In genomic region chr9:136528716-136529341, GRCh38 we compare ENCODE assay signal across 18 cellular contexts. TPM values are rescaled to one million over a fixed set of nuclear protein-coding genes. Genes with fewer than 3 reads are reported as not detected.
DNase-seq lines count a peak whose midpoint lies in the region; ATAC-seq, FAIRE-seq and TF ChIP-seq lines count a peak whose summit lies in the region.
"Had no signal": no experiment of that assay in that cellular context is flagged by ENCODE, and none has a peak within 500 bp of the region (broad histone marks: within the 10 kb centered on the region; RNA-seq: fewer than 3 reads in every experiment).

No MANE protein-coding gene starts in this region.

- no peak overlapping the region for H2BK20ac ChIP-seq in H1 (ENCODE audit: low read length)

- H2BK5ac ChIP-seq in H1 (ENCODE audit: low read depth, low read length), result no peak overlapping the region

- RAD21 ChIA-PET in HCT116 (lab: Charles Lee; ENCODE audit: low non-redundant PET in 1 of 2, low total read pairs in 2 of 2, uncharacterized antibody in 2 of 2, unreplicated experiment in 2 of 2), result no interaction called here

- H2BK120ac ChIP-seq in H1 (replicated peaks; ENCODE audit: low read depth, low read length), result no peak overlapping the region

- TF ChIP-seq RAD21 in HCT116 (IDR thresholded peaks at IDR 0.05; ENCODE audit: low read depth) (no peak), H1 (IDR thresholded peaks at IDR 0.05 in 1 of 2, conservative IDR thresholded peaks at IDR 0.05 in 1 of 2; ENCODE audit: low read depth in 2 of 2, low read length in 2 of 2) (no peak)

- H3K27me3 ChIP-seq in BLaER1 (no peaks in the 10 kb centered on the region), HCT116 (ENCODE audit: insufficient read depth, low read length) (no peaks in the 10 kb centered on the region), H1 (replicated peaks in 1 of 4; ENCODE audit: control insufficient read depth in 3 of 4, extremely low read depth in 1 of 4, insufficient read depth in 3 of 4, low read length in 3 of 4) (no peaks in the 10 kb centered on the region), psoas muscle (ENCODE audit: insufficient read depth in 3 of 3, low read length in 2 of 3) (peaks cover 0 to 3% (median 0%) of the 10 kb centered on the region in 3 donors)
- H3K27me3 ChIP-seq: adrenal gland, ovary had no signal

- H3K4me1 ChIP-seq in BLaER1, result peaks cover 100% of the 10 kb centered on the region
- H3K4me1 ChIP-seq in HCT116 (ENCODE audit: control insufficient read depth in 1 of 2, insufficient read depth in 2 of 2, low read length in 2 of 2), result peaks cover 39 to 63% of the 10 kb centered on the region in 2 experiments
- peaks cover 0 to 24% (median 14%) of the 10 kb centered on the region in 4 experiments; a peak in 5 of 7 replicates for H3K4me1 ChIP-seq in H1 (replicated peaks in 1 of 4; ENCODE audit: control insufficient read depth in 3 of 4, insufficient read depth in 4 of 4, low read length in 3 of 4)
- peaks cover 69% of the 10 kb centered on the region for H3K4me1 ChIP-seq in psoas muscle
- H3K4me1 ChIP-seq: BE2C had no signal

- no peak for DNase-seq in HCT116 (ENCODE audit: low read depth, low spot score)
- no peak for DNase-seq in H1 (ENCODE audit: low read depth in 1 of 2, low spot score in 2 of 2)
- DNase-seq in psoas muscle, result no peak
- no peak for DNase-seq in effector CD4-positive, alpha-beta T cell
- DNase-seq in activated gamma-delta T cell (lab: John Stamatoyannopoulos, UW), result no peak
- no peak for DNase-seq in activated CD8-positive, alpha-beta memory T cell treated with anti-CD3 and anti-CD28 coated beads, Interleukin-2, amount 50 U/mL, for 48 hours
- DNase-seq: activated T-cell treated with anti-CD3 and anti-CD28 coated beads, Interleukin-2, amount 50 U/mL, for 1 hour; adrenal gland; BE2C; NCI-H1105 treated with DMSO at 0.1 percent for 48 hours; NCI-H226; ovary; SIG-M5 had no signal

- no peak for TF ChIP-seq EP300 in H1 (IDR thresholded peaks at IDR 0.05; ENCODE audit: borderline replicate concordance in 1 of 2, low read depth in 2 of 2, low read length in 2 of 2)

- H2BK12ac ChIP-seq in H1 (ENCODE audit: low read depth, low read length), result no peak overlapping the region

- CTCF ChIA-PET in HCT116 (lab: Charles Lee), result interaction anchor here (1.4 kb wide), 1 partner anchor 11 kb away, joined by 5 read pairs; no protein-coding TSS in a partner anchor
- CTCF ChIA-PET in H1 (lab: Charles Lee; ENCODE audit: partially characterized antibody), result interaction anchor here (0.9 to 6.9 kb wide), 10 partner anchors 11 to 144 kb away, joined by 3 to 53 read pairs (median 6); no protein-coding TSS in a partner anchor

- H3K4me2 ChIP-seq in BLaER1, result peak overlapping the region; percentile 96
- peak overlapping the region; percentile 74 for H3K4me2 ChIP-seq in HCT116 (ENCODE audit: low read length)
- H3K4me2 ChIP-seq in H1 (ENCODE audit: insufficient read depth in 1 of 2, low read depth in 2 of 2, low read length in 2 of 2), result no peak overlapping the region
- H3K4me2 ChIP-seq: KMS-11, smooth muscle cell had no signal

- H3K27ac ChIP-seq in BLaER1 (peak overlapping the region; percentile 79), HCT116 (ENCODE audit: low read depth, low read length) (peak overlapping the region; percentile 51; the same call in 1 of the 2 replicates), H1 (ENCODE audit: low read depth, low read length) (0 out of 2 replicates have a peak overlapping the region, but pooled peaks have one; percentile 15), psoas muscle (peak overlapping the region; percentile 21)
- H3K27ac ChIP-seq: KMS-11, ovary had no signal

- BruUV-seq in HCT116 (replicated peaks; lab: Mats Ljungman, UMichigan), result no TSS peak

- H3K23me2 ChIP-seq in H1 (ENCODE audit: low read depth, low read length), result no peaks in the 10 kb centered on the region

- intact Hi-C loops in HCT116 (cut with micrococcal nuclease) (no loop called here), psoas muscle (cut with DNase I) (no loop called here)

- H2AFZ ChIP-seq in HCT116 (ENCODE audit: low read depth, low read length, poor library complexity, severe bottlenecking) (no peak overlapping the region), H1 (ENCODE audit: low read length) (no peak overlapping the region)

- H2AK5ac ChIP-seq in H1 (ENCODE audit: low read depth, low read length), result no peak overlapping the region

- no peak overlapping the region for H3K56ac ChIP-seq in H1 (replicated peaks; ENCODE audit: insufficient read length, low read depth, low read length)

- H3K23ac ChIP-seq in H1 (ENCODE audit: insufficient read length), result no peak overlapping the region

- no peak overlapping the region for H3K18ac ChIP-seq in H1 (ENCODE audit: extremely low read depth, low read length)

- H4K20me1 ChIP-seq in BLaER1 (peaks cover 98% of the 10 kb centered on the region), HCT116 (ENCODE audit: insufficient read depth) (no peaks in the 10 kb centered on the region), H1 (replicated peaks in 1 of 2; ENCODE audit: control insufficient read depth in 1 of 2, insufficient read depth in 2 of 2, low read length in 2 of 2) (peaks cover 12 to 36% of the 10 kb centered on the region in 2 experiments)

- H3K9me2 ChIP-seq in HCT116 (ENCODE audit: insufficient read depth), result no peaks in the 10 kb centered on the region

- no peak overlapping the region; the same call in 1 of the 2 replicates for H4K8ac ChIP-seq in H1 (ENCODE audit: extremely low read depth, insufficient read depth, low read length)

- H3K9me3 ChIP-seq in BLaER1 (no peaks in the 10 kb centered on the region), HCT116 (ENCODE audit: control insufficient read depth in 1 of 2, insufficient read depth in 1 of 2, low read depth in 1 of 2, low read length in 2 of 2) (no peaks in the 10 kb centered on the region), H1 (ENCODE audit: insufficient read depth in 2 of 2, low read depth in 1 of 2, low read length in 1 of 2) (peaks cover 0 to 6% of the 10 kb centered on the region in 2 experiments; a peak in 2 of 4 replicates), psoas muscle (no peaks in the 10 kb centered on the region)
- H3K9me3 ChIP-seq: adrenal gland, BE2C, ovary had no signal

- no peak overlapping the region for H4K91ac ChIP-seq in H1 (replicated peaks; ENCODE audit: insufficient read length, low read length)

- TF ChIP-seq POLR2A in HCT116 (IDR thresholded peaks at IDR 0.05; ENCODE audit: borderline replicate concordance, extremely low read depth, insufficient read depth, insufficient read length), result no peak
- no peak for TF ChIP-seq POLR2A in H1 (IDR thresholded peaks at IDR 0.05; ENCODE audit: control extremely low read depth in 1 of 2, low read depth in 2 of 2, low read length in 2 of 2)

- H4K5ac ChIP-seq in H1 (ENCODE audit: insufficient read length, low read depth, low read length), result no peak overlapping the region

- H3K79me1 ChIP-seq in H1 (ENCODE audit: low read depth, low read length), result peaks cover 17% of the 10 kb centered on the region

- POLR2A ChIA-PET in HCT116 (lab: Charles Lee), result no interaction called here
- POLR2A ChIA-PET in H1 (lab: Charles Lee; ENCODE audit: partially characterized antibody), result interaction anchor here (1.0 to 1.6 kb wide), 3 partner anchors 9 to 78 kb away, joined by 3 to 4 read pairs (median 3); no protein-coding TSS in a partner anchor

- no peak overlapping the region for H3K14ac ChIP-seq in H1 (ENCODE audit: insufficient read length)

- H3K9ac ChIP-seq in BLaER1, result peak overlapping the region; percentile 67
- no peak overlapping the region for H3K9ac ChIP-seq in HCT116 (ENCODE audit: low read length)
- H3K9ac ChIP-seq in H1 (replicated peaks in 1 of 4; ENCODE audit: extremely low read depth in 1 of 4, low read depth in 3 of 4, low read length in 3 of 4), result no peak overlapping the region
- H3K9ac ChIP-seq: KMS-11 had no signal

- no peak for FAIRE-seq in H1 (lab: Jason Lieb, UNC)
- FAIRE-seq: islet of Langerhans had no signal

- H3K79me2 ChIP-seq in HCT116 (ENCODE audit: insufficient read depth, low read length) (peaks cover 52% of the 10 kb centered on the region), H1 (ENCODE audit: control insufficient read depth in 1 of 2, insufficient read depth in 2 of 2, low read length in 2 of 2) (peaks cover 0 to 83% of the 10 kb centered on the region in 2 experiments; a peak in 3 of 4 replicates)

- no peak overlapping the region for H2BK15ac ChIP-seq in H1 (ENCODE audit: low read length)

- TF ChIP-seq CTCF in HCT116 (IDR thresholded peaks at IDR 0.05 in 2 of 3, conservative IDR thresholded peaks at IDR 0.05 in 1 of 3; ENCODE audit: borderline replicate concordance in 1 of 3, insufficient read depth in 1 of 3, low read depth in 2 of 3, low read length in 2 of 3) (no peak), H1 (IDR thresholded peaks at IDR 0.05; ENCODE audit: control extremely low read depth in 1 of 3, insufficient read depth in 1 of 3, low read depth in 1 of 3, low read length in 3 of 3) (no peak), psoas muscle (IDR thresholded peaks at IDR 0.05) (no peak)

- 92% methylated on average over 12 of the region's 12 CpGs; no CpG with 5 or more reads in 1 of the 2 experiments for WGBS in H1 (ENCODE audit: extremely low coverage in 1 of 2, insufficient coverage in 1 of 2, insufficient read length in 1 of 2, insufficient replicate concordance in 2 of 2, low coverage in 1 of 2, low lambda C conversion rate in 2 of 2, missing lambda C conversion rate in 1 of 2), 2 experiments
- WGBS in psoas muscle, 3 donors, result 85 to 87% (median 85%) methylated on average over 12 of the region's 12 CpGs

- H3K36me3 ChIP-seq in BLaER1 (peaks cover 2% of the 10 kb centered on the region; the same call in 1 of the 2 replicates), HCT116 (ENCODE audit: control insufficient read depth in 1 of 2, insufficient read depth in 2 of 2, low read length in 2 of 2) (no peaks in the 10 kb centered on the region), H1 (ENCODE audit: control insufficient read depth in 2 of 4, insufficient read depth in 4 of 4, low read length in 3 of 4) (peaks cover 0 to 2% (median 0%) of the 10 kb centered on the region in 4 experiments; a peak in 1 of 8 replicates), psoas muscle (ENCODE audit: insufficient read depth in 1 of 2, low read depth in 1 of 2) (peaks cover 0 to under 1% of the 10 kb centered on the region in 2 donors)
- H3K36me3 ChIP-seq: adrenal gland, BE2C, ovary had no signal

- peak overlapping the region; percentile 69 for H3K4ac ChIP-seq in H1 (replicated peaks; ENCODE audit: insufficient read length, low read depth, low read length)

- ATAC-seq in HCT116 (no peak), psoas muscle (no peak)
- ATAC-seq: activated CD4-positive, alpha-beta T cell treated with anti-CD3 and anti-CD28 coated beads for 36 hours had no signal

- H3K4me3 ChIP-seq in BLaER1 (peak overlapping the region; percentile 55; the same call in 1 of the 2 replicates), HCT116 (replicated peaks in 1 of 2; ENCODE audit: low read depth in 1 of 2, low read length in 2 of 2) (no peak overlapping the region), H1 (ENCODE audit: extremely low read depth in 1 of 4, insufficient read depth in 2 of 4, low read depth in 3 of 4, low read length in 4 of 4) (no peak overlapping the region), psoas muscle (no peak overlapping the region)
- H3K4me3 ChIP-seq: adrenal gland, ovary, smooth muscle cell had no signal

RNA-seq across cellular contexts. Expression of gene NOTCH1, which starts 17.0 kb away (rescaled TPM):
- total RNA-seq in HCT116 (2021; ENCODE audit: unreplicated experiment) (36.2 TPM), psoas muscle (10 to 100 TPM in 3 of 4 donors, 1 to 10 TPM in 1; 8.7 to 15.4 (median 12.3) TPM)
- 14.8 and 21.3 TPM in 2 replicates for polyA plus RNA-seq in HCT116 (2012)
- 55.6 and 60.9 TPM in 2 replicates for total RNA-seq in H1 (2021; fragmentation: NEBNext Ultra II Directional; extraction: Animal tissue kit (Norgen Biotek cat#: 25700))
- polyA plus RNA-seq in H1 (2011; rRNA removed) (6.9 and 19.9 TPM in 2 replicates), psoas muscle (1 to 10 TPM; 1.8 to 3.8 (median 2.9) TPM)
- polyA plus RNA-seq in H1 (2011; cell fraction: cytosol; rRNA removed), result 7.3 TPM
- polyA plus RNA-seq in H1 (2011; cell fraction: nucleus; rRNA removed), result 41.0 TPM
- 17.4 to 31.4 TPM (median 28.7 TPM) in 4 replicates for polyA plus RNA-seq in H1 (2012, experiment 1 of 2)
- 20.1 TPM for polyA plus RNA-seq in H1 (2012, experiment 2 of 2)
- 33.5 TPM for polyA plus RNA-seq in H1 (2013, experiment 1 of 2)
- polyA plus RNA-seq in H1 (2013, experiment 2 of 2), result 26.3 TPM
- 12.2 and 13.8 TPM in 2 replicates for polyA minus RNA-seq in H1 (2011; rRNA and poly(A)+ RNA removed)
- polyA minus RNA-seq in H1 (2011; cell fraction: cytosol; rRNA and poly(A)+ RNA removed), result 58.8 TPM
- polyA minus RNA-seq in H1 (2011; cell fraction: nucleus; rRNA and poly(A)+ RNA removed), result 41.9 TPM

RNA-seq across cellular contexts. Expression of gene SEC16A, which starts 46.0 kb away (rescaled TPM):
- total RNA-seq in HCT116 (2021; ENCODE audit: unreplicated experiment) (49.8 TPM), psoas muscle (10 to 100 TPM; 31.5 to 40.0 (median 37.0) TPM)
- polyA plus RNA-seq in HCT116 (2012), result 35.5 and 36.4 TPM in 2 replicates
- total RNA-seq in H1 (2021; fragmentation: NEBNext Ultra II Directional; extraction: Animal tissue kit (Norgen Biotek cat#: 25700)), result 47.1 and 49.0 TPM in 2 replicates
- polyA plus RNA-seq in H1 (2011; rRNA removed) (21.6 and 25.1 TPM in 2 replicates), psoas muscle (10 to 100 TPM; 22.3 to 27.6 (median 26.1) TPM)
- polyA plus RNA-seq in H1 (2011; cell fraction: cytosol; rRNA removed), result 14.2 TPM
- polyA plus RNA-seq in H1 (2011; cell fraction: nucleus; rRNA removed), result 48.6 TPM
- 37.5 to 42.3 TPM (median 39.5 TPM) in 4 replicates for polyA plus RNA-seq in H1 (2012, experiment 1 of 2)
- polyA plus RNA-seq in H1 (2012, experiment 2 of 2), result 38.1 TPM
- polyA plus RNA-seq in H1 (2013, experiment 1 of 2), result 26.8 TPM
- polyA plus RNA-seq in H1 (2013, experiment 2 of 2), result 24.9 TPM
- 20.7 and 22.0 TPM in 2 replicates for polyA minus RNA-seq in H1 (2011; rRNA and poly(A)+ RNA removed)
- 27.2 TPM for polyA minus RNA-seq in H1 (2011; cell fraction: cytosol; rRNA and poly(A)+ RNA removed)
- polyA minus RNA-seq in H1 (2011; cell fraction: nucleus; rRNA and poly(A)+ RNA removed), result 24.2 TPM

Comparison
In these comparisons a context has a peak if more than half of its experiments do, and no peak if none do; other contexts are left out.
1. H3K27ac ChIP-seq: peak in every context shown above with its lines; median percentile 79 in BLaER1; 51 in HCT116; 21 in psoas muscle; 15 in H1.
2. H3K4me2 ChIP-seq: peak in BLaER1 (single experiment) and HCT116 (single experiment); none in H1 (0 of 2).